Comparison of ENCODE assay signal across 27 cellular contexts in the genomic region with DNA sequence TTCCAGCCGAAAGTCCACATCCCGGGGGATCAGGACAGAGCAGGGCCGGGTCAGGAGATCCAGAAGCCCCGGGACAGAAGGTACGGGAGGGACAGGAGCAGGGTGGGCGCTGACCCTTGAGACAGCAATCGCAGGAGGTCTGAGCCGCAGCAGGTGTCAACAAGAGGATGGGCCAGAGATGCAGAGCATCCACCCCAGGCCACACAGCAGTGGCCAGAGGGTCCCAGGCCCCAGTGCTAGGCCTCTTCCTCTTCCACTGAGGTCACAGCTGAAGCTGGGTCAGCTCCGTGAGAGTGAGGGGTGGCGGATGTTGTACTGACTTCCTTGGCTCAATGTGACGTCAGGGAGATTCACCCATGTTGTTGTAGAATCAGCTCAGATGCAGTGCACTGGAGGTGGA. TPM values are rescaled to one million over a fixed set of nuclear protein-coding genes. Genes with fewer than 3 reads are reported as not detected.
DNase-seq lines count a peak whose midpoint lies in the region.
"Had no signal": no experiment of that assay in that cellular context is flagged by ENCODE, and none has a peak within 500 bp of the region (broad histone marks: within the 10 kb centered on the region; RNA-seq: fewer than 3 reads in every experiment).

No MANE protein-coding gene starts in this region.

- no peak overlapping the region for H2BK5ac ChIP-seq in neuronal stem cell (ENCODE audit: low read length)

- H3K79me1 ChIP-seq in neuronal stem cell (ENCODE audit: low read depth, low read length): no peaks in the 10 kb centered on the region

- H3K4me3 ChIP-seq in CD4-positive, alpha-beta memory T cell (ENCODE audit: low read length in 2 of 2): no peak overlapping the region
- H3K4me3 ChIP-seq in neuronal stem cell (ENCODE audit: low read length in 2 of 2): no peak overlapping the region
- H3K4me3 ChIP-seq: esophagus squamous epithelium, lung, sigmoid colon, uterus had no signal

- peak overlapping the region; percentile 49 for H3K23ac ChIP-seq in neuronal stem cell (ENCODE audit: low read depth, low read length, poor library complexity)

- no peak overlapping the region for H2BK15ac ChIP-seq in neuronal stem cell (ENCODE audit: low read length)

- H3K27me3 ChIP-seq in CD4-positive, alpha-beta memory T cell (ENCODE audit: insufficient read depth, low read length): no peaks in the 10 kb centered on the region
- no peaks in the 10 kb centered on the region for H3K27me3 ChIP-seq in neuronal stem cell (ENCODE audit: control insufficient read depth in 3 of 3, insufficient read depth in 3 of 3, low read depth in 1 of 3, low read length in 3 of 3)
- H3K27me3 ChIP-seq: esophagus squamous epithelium, sigmoid colon, uterus had no signal

- no peak overlapping the region for H3K9ac ChIP-seq in neuronal stem cell (ENCODE audit: low read depth, low read length, poor library complexity)

- peak overlapping the region; percentile 42 for H3K27ac Mint-ChIP-seq in activated CD4-positive, alpha-beta memory T cell treated with anti-CD3 and anti-CD28 coated beads, Interleukin-2, amount 10 ng/mL, durations not matched to agents 7 days and 5 days
- no peak overlapping the region for H3K27ac Mint-ChIP-seq in activated CD4-positive, alpha-beta memory T cell treated with anti-CD3 and anti-CD28 coated beads for 36 hours
- peak overlapping the region in 6 of 7 donors; percentile 19 to 94 (median 62) for H3K27ac Mint-ChIP-seq in CD4-positive, alpha-beta memory T cell
- peak overlapping the region; percentile 74 for H3K27ac Mint-ChIP-seq in activated T-helper 1 cell treated with anti-CD3 and anti-CD28 coated beads, Interleukin-12 subunit alpha, Interleukin-12 subunit beta, Interleukin-2, Interleukin-4 antibody, amounts not matched to agents 30 ng/mL and 10 ng/mL and 1 ng/mL, durations not matched to agents 14 hours and 24 hours and 36 hours

- H3K4me2 ChIP-seq in neuronal stem cell (ENCODE audit: insufficient read depth, low read length, poor library complexity, severe bottlenecking): no peak overlapping the region

- H3K9me3 Mint-ChIP-seq in activated CD4-positive, alpha-beta memory T cell treated with anti-CD3 and anti-CD28 coated beads, Interleukin-2, amount 10 ng/mL, durations not matched to agents 7 days and 5 days: no peaks in the 10 kb centered on the region
- no peaks in the 10 kb centered on the region for H3K9me3 Mint-ChIP-seq in activated CD4-positive, alpha-beta memory T cell treated with anti-CD3 and anti-CD28 coated beads for 36 hours
- no peaks in the 10 kb centered on the region for H3K9me3 Mint-ChIP-seq in CD4-positive, alpha-beta memory T cell
- no peaks in the 10 kb centered on the region for H3K9me3 Mint-ChIP-seq in activated T-helper 1 cell treated with anti-CD3 and anti-CD28 coated beads, Interleukin-12 subunit alpha, Interleukin-12 subunit beta, Interleukin-2, Interleukin-4 antibody, amounts not matched to agents 30 ng/mL and 10 ng/mL and 1 ng/mL, durations not matched to agents 14 hours and 24 hours and 36 hours
- H3K9me3 Mint-ChIP-seq: activated T-cell treated with anti-CD3 and anti-CD28 coated beads, Interleukin-2, amount 50 U/mL, for 72 hours had no signal

- intact Hi-C loops in activated CD4-positive, alpha-beta memory T cell treated with anti-CD3 and anti-CD28 coated beads for 36 hours (cut with micrococcal nuclease): loop anchor here (2.0 to 10.0 kb wide), 2 partner anchors 151 to 843 kb away; a partner anchor contains a TSS
- intact Hi-C loops in CD4-positive, alpha-beta memory T cell (cut with micrococcal nuclease): loop anchor here (2.0 kb wide), 1 partner anchor 105 kb away; a partner anchor contains a TSS
- intact Hi-C loops in activated T-helper 1 cell treated with anti-CD3 and anti-CD28 coated beads, Interleukin-12 subunit alpha, Interleukin-12 subunit beta, Interleukin-2, Interleukin-4 antibody, amounts not matched to agents 30 ng/mL and 10 ng/mL and 1 ng/mL, durations not matched to agents 14 hours and 24 hours and 36 hours (cut with micrococcal nuclease): loop anchor here (2.0 to 5.0 kb wide), 4 partner anchors 33 to 245 kb away; a partner anchor contains a TSS

- POLR2A ChIA-PET in activated CD4-positive, alpha-beta memory T cell treated with anti-CD3 and anti-CD28 coated beads, Interleukin-2, amount 10 ng/mL, durations not matched to agents 7 days and 5 days (lab: Charles Lee): interaction anchor here (0.9 to 19.7 kb wide), 6 partner anchors 19 to 150 kb away, joined by 3 to 390 read pairs (median 6); a partner anchor contains a TSS
- POLR2A ChIA-PET in activated CD4-positive, alpha-beta memory T cell treated with anti-CD3 and anti-CD28 coated beads for 36 hours (lab: Charles Lee): interaction anchor here (0.6 to 0.7 kb wide), 2 partner anchors 32 to 151 kb away, joined by 3 read pairs; a partner anchor contains a TSS
- POLR2A ChIA-PET in CD4-positive, alpha-beta memory T cell (lab: Charles Lee; ENCODE audit: partially characterized antibody): interaction anchor here (0.7 to 6.7 kb wide), 5 partner anchors 12 to 151 kb away, joined by 3 to 47 read pairs (median 6); a partner anchor contains a TSS

- H3K4ac ChIP-seq in neuronal stem cell (ENCODE audit: low read length): no peak overlapping the region

- H3K27me3 Mint-ChIP-seq in activated CD4-positive, alpha-beta memory T cell treated with anti-CD3 and anti-CD28 coated beads, Interleukin-2, amount 10 ng/mL, durations not matched to agents 7 days and 5 days: no peaks in the 10 kb centered on the region
- no peaks in the 10 kb centered on the region for H3K27me3 Mint-ChIP-seq in activated CD4-positive, alpha-beta memory T cell treated with anti-CD3 and anti-CD28 coated beads for 36 hours
- no peaks in the 10 kb centered on the region for H3K27me3 Mint-ChIP-seq in CD4-positive, alpha-beta memory T cell
- H3K27me3 Mint-ChIP-seq in activated T-helper 1 cell treated with anti-CD3 and anti-CD28 coated beads, Interleukin-12 subunit alpha, Interleukin-12 subunit beta, Interleukin-2, Interleukin-4 antibody, amounts not matched to agents 30 ng/mL and 10 ng/mL and 1 ng/mL, durations not matched to agents 14 hours and 24 hours and 36 hours (ENCODE audit: insufficient read depth): no peaks in the 10 kb centered on the region
- H3K27me3 Mint-ChIP-seq: T-helper 17 cell had no signal

- H3K36me3 ChIP-seq in CD4-positive, alpha-beta memory T cell (ENCODE audit: insufficient read depth, low read length): no peaks in the 10 kb centered on the region
- peaks cover 5 to 14% of the 10 kb centered on the region in 2 donors for H3K36me3 ChIP-seq in neuronal stem cell (replicated peaks in 1 of 2; ENCODE audit: control insufficient read depth in 2 of 2, insufficient read depth in 2 of 2, low read length in 2 of 2)
- H3K36me3 ChIP-seq: uterus had no signal

- no peak overlapping the region for H2AFZ ChIP-seq in neuronal stem cell (ENCODE audit: low read length)

- no peak overlapping the region for H2BK120ac ChIP-seq in neuronal stem cell (ENCODE audit: low read depth, low read length)

- CTCF ChIA-PET in activated CD4-positive, alpha-beta memory T cell treated with anti-CD3 and anti-CD28 coated beads, Interleukin-2, amount 10 ng/mL, durations not matched to agents 7 days and 5 days (lab: Charles Lee): interaction anchor here (0.6 to 2.2 kb wide), 3 partner anchors 26 to 151 kb away, joined by 3 to 15 read pairs (median 5); a partner anchor contains a TSS
- CTCF ChIA-PET in activated CD4-positive, alpha-beta memory T cell treated with anti-CD3 and anti-CD28 coated beads for 36 hours (lab: Charles Lee): interaction anchor here (0.8 to 3.4 kb wide), 5 partner anchors 11 to 169 kb away, joined by 3 to 41 read pairs (median 5); a partner anchor contains a TSS
- CTCF ChIA-PET in CD4-positive, alpha-beta memory T cell (lab: Charles Lee; ENCODE audit: partially characterized antibody): interaction anchor here (1.7 to 7.8 kb wide), 4 partner anchors 14 to 56 kb away, joined by 5 to 90 read pairs (median 18); no protein-coding TSS in a partner anchor

- DNase-seq in activated CD4-positive, alpha-beta memory T cell treated with anti-CD3 and anti-CD28 coated beads, Interleukin-2, amount 10 ng/mL, durations not matched to agents 7 days and 5 days: no peak
- no peak for DNase-seq in activated CD4-positive, alpha-beta memory T cell treated with anti-CD3 and anti-CD28 coated beads for 36 hours
- DNase-seq in CD4-positive, alpha-beta memory T cell: no peak
- DNase-seq in activated T-helper 1 cell treated with anti-CD3 and anti-CD28 coated beads, Interleukin-12 subunit alpha, Interleukin-12 subunit beta, Interleukin-2, Interleukin-4 antibody, amounts not matched to agents 30 ng/mL and 10 ng/mL and 1 ng/mL, durations not matched to agents 14 hours and 24 hours and 36 hours (ENCODE audit: low spot score): no peak
- DNase-seq in neuronal stem cell (ENCODE audit: low spot score) (no peak), DMS 273 treated with DMSO at 0.1 percent for 48 hours (lab: John Stamatoyannopoulos, UW) (no peak), NCI-H2107 (lab: John Stamatoyannopoulos, UW) (no peak), AG20443 (ENCODE audit: low spot score) (no peak)
- DNase-seq: activated naive CD4-positive, alpha-beta T cell treated with anti-CD3 and anti-CD28 coated beads, Interleukin-2, amount 50 U/mL, for 16 hours; activated T-cell treated with anti-CD3 and anti-CD28 coated beads, Interleukin-2, amount 50 U/mL, for 72 hours; aorta; caudate nucleus; cortex of kidney; DMS53; esophagus squamous epithelium; foreskin melanocyte; GOT3; KBM-7; NCI-H1417; NCI-H2029 treated with DMSO at 0.1 percent for 48 hours; NCI-H226; sigmoid colon; stimulated activated CD4-positive, alpha-beta T cell treated with anti-CD3 and anti-CD28 coated beads, Interleukin-4, amount 100 ng/mL, for 4 hours; stimulated activated naive CD4-positive, alpha-beta T cell; T-helper 17 cell; uterus had no signal

- H2AK5ac ChIP-seq in neuronal stem cell (ENCODE audit: low read depth, low read length): no peak overlapping the region

- no peak overlapping the region for H3K4me3 Mint-ChIP-seq in activated CD4-positive, alpha-beta memory T cell treated with anti-CD3 and anti-CD28 coated beads, Interleukin-2, amount 10 ng/mL, durations not matched to agents 7 days and 5 days
- no peak overlapping the region for H3K4me3 Mint-ChIP-seq in activated CD4-positive, alpha-beta memory T cell treated with anti-CD3 and anti-CD28 coated beads for 36 hours
- H3K4me3 Mint-ChIP-seq in CD4-positive, alpha-beta memory T cell: no peak overlapping the region
- H3K4me3 Mint-ChIP-seq in activated T-helper 1 cell treated with anti-CD3 and anti-CD28 coated beads, Interleukin-12 subunit alpha, Interleukin-12 subunit beta, Interleukin-2, Interleukin-4 antibody, amounts not matched to agents 30 ng/mL and 10 ng/mL and 1 ng/mL, durations not matched to agents 14 hours and 24 hours and 36 hours: no peak overlapping the region
- H3K4me3 Mint-ChIP-seq: T-helper 17 cell had no signal

- peaks cover 25% of the 10 kb centered on the region for H3K4me1 ChIP-seq in CD4-positive, alpha-beta memory T cell (ENCODE audit: insufficient read depth, low read length)
- H3K4me1 ChIP-seq in neuronal stem cell (ENCODE audit: control insufficient read depth in 2 of 2, insufficient read depth in 1 of 2, low read depth in 1 of 2, low read length in 2 of 2): peaks cover 0 to 4% of the 10 kb centered on the region in 2 donors
- H3K4me1 ChIP-seq: uterus had no signal

- H4K8ac ChIP-seq in neuronal stem cell (ENCODE audit: low read depth, low read length): no peak overlapping the region

- no CpG with 5 or more reads among the region's 11 CpGs for WGBS in neuronal stem cell (ENCODE audit: extremely low coverage in 2 of 2, insufficient read length in 2 of 2, insufficient replicate concordance in 1 of 2), 2 donors

- H2BK12ac ChIP-seq in neuronal stem cell (ENCODE audit: low read length): no peak overlapping the region

- H3K36me3 Mint-ChIP-seq in activated CD4-positive, alpha-beta memory T cell treated with anti-CD3 and anti-CD28 coated beads, Interleukin-2, amount 10 ng/mL, durations not matched to agents 7 days and 5 days (ENCODE audit: low read depth): no peaks in the 10 kb centered on the region
- H3K36me3 Mint-ChIP-seq in activated CD4-positive, alpha-beta memory T cell treated with anti-CD3 and anti-CD28 coated beads for 36 hours: peaks cover 2% of the 10 kb centered on the region
- peaks cover 0 to 6% of the 10 kb centered on the region in 2 donors for H3K36me3 Mint-ChIP-seq in CD4-positive, alpha-beta memory T cell
- H3K36me3 Mint-ChIP-seq in activated T-helper 1 cell treated with anti-CD3 and anti-CD28 coated beads, Interleukin-12 subunit alpha, Interleukin-12 subunit beta, Interleukin-2, Interleukin-4 antibody, amounts not matched to agents 30 ng/mL and 10 ng/mL and 1 ng/mL, durations not matched to agents 14 hours and 24 hours and 36 hours (ENCODE audit: low read depth): peaks cover 2% of the 10 kb centered on the region

- no peak overlapping the region for H3K27ac ChIP-seq in CD4-positive, alpha-beta memory T cell (ENCODE audit: low read depth, low read length)
- H3K27ac ChIP-seq in neuronal stem cell (replicated peaks; ENCODE audit: low read length): no peak overlapping the region
- H3K27ac ChIP-seq: sigmoid colon, uterus had no signal

- no peak overlapping the region for H3K14ac ChIP-seq in neuronal stem cell (ENCODE audit: low read length)

- H4K91ac ChIP-seq in neuronal stem cell (ENCODE audit: low read depth, low read length, poor library complexity): no peak overlapping the region

- no peaks in the 10 kb centered on the region for H3K9me3 ChIP-seq in CD4-positive, alpha-beta memory T cell (ENCODE audit: control insufficient read depth in 1 of 2, low read length in 2 of 2)
- H3K9me3 ChIP-seq in neuronal stem cell (replicated peaks in 1 of 2; ENCODE audit: control insufficient read depth in 2 of 2, insufficient read depth in 1 of 2, low read depth in 1 of 2, low read length in 2 of 2): no peaks in the 10 kb centered on the region
- H3K9me3 ChIP-seq: esophagus squamous epithelium, sigmoid colon, uterus had no signal

- H3K4me1 Mint-ChIP-seq in activated CD4-positive, alpha-beta memory T cell treated with anti-CD3 and anti-CD28 coated beads, Interleukin-2, amount 10 ng/mL, durations not matched to agents 7 days and 5 days: peaks cover 54% of the 10 kb centered on the region
- peaks cover 47% of the 10 kb centered on the region for H3K4me1 Mint-ChIP-seq in activated CD4-positive, alpha-beta memory T cell treated with anti-CD3 and anti-CD28 coated beads for 36 hours (ENCODE audit: low read depth)
- H3K4me1 Mint-ChIP-seq in CD4-positive, alpha-beta memory T cell: peaks cover 15 to 38% (median 23%) of the 10 kb centered on the region in 4 donors
- peaks cover 46% of the 10 kb centered on the region for H3K4me1 Mint-ChIP-seq in activated T-helper 1 cell treated with anti-CD3 and anti-CD28 coated beads, Interleukin-12 subunit alpha, Interleukin-12 subunit beta, Interleukin-2, Interleukin-4 antibody, amounts not matched to agents 30 ng/mL and 10 ng/mL and 1 ng/mL, durations not matched to agents 14 hours and 24 hours and 36 hours (ENCODE audit: low read depth)

- no peak overlapping the region for H3K18ac ChIP-seq in neuronal stem cell (ENCODE audit: low read length)

RNA-seq across cellular contexts. Expression of a gene that starts 8.7 kb away (rescaled TPM):
- 100 to 1,000 TPM; 787 to 849 TPM for total RNA-seq in activated CD4-positive, alpha-beta memory T cell treated with anti-CD3 and anti-CD28 coated beads, Interleukin-2, amount 10 ng/mL, durations not matched to agents 7 days and 5 days
- 100 to 1,000 TPM; 421 to 440 TPM for total RNA-seq in activated CD4-positive, alpha-beta memory T cell treated with anti-CD3 and anti-CD28 coated beads for 36 hours
- 100 to 1,000 TPM; 367 to 399 TPM for total RNA-seq in CD4-positive, alpha-beta memory T cell
- 10 to 100 TPM; 11.2 to 67.9 TPM for polyA plus RNA-seq in CD4-positive, alpha-beta memory T cell
- 282 and 290 TPM in 2 replicates for total RNA-seq in activated T-helper 1 cell treated with anti-CD3 and anti-CD28 coated beads, Interleukin-12 subunit alpha, Interleukin-12 subunit beta, Interleukin-2, Interleukin-4 antibody, amounts not matched to agents 30 ng/mL and 10 ng/mL and 1 ng/mL, durations not matched to agents 14 hours and 24 hours and 36 hours
- 17.4 TPM for polyA plus RNA-seq in neuronal stem cell (2013, experiment 1 of 2)
- 18.4 TPM for polyA plus RNA-seq in neuronal stem cell (2013, experiment 2 of 2)

RNA-seq across cellular contexts. Expression of a gene that starts 31.7 kb away (rescaled TPM):
- total RNA-seq in activated CD4-positive, alpha-beta memory T cell treated with anti-CD3 and anti-CD28 coated beads, Interleukin-2, amount 10 ng/mL, durations not matched to agents 7 days and 5 days: 10 to 100 TPM; 16.0 to 20.0 TPM
- total RNA-seq in activated CD4-positive, alpha-beta memory T cell treated with anti-CD3 and anti-CD28 coated beads for 36 hours: 10 to 100 TPM; 10.1 to 10.6 TPM
- 100 to 1,000 TPM; 121 to 126 TPM for total RNA-seq in CD4-positive, alpha-beta memory T cell
- 10 to 100 TPM in 1 of 2 donors, 1 to 10 TPM in 1; 6.3 to 10.6 TPM for polyA plus RNA-seq in CD4-positive, alpha-beta memory T cell
- total RNA-seq in activated T-helper 1 cell treated with anti-CD3 and anti-CD28 coated beads, Interleukin-12 subunit alpha, Interleukin-12 subunit beta, Interleukin-2, Interleukin-4 antibody, amounts not matched to agents 30 ng/mL and 10 ng/mL and 1 ng/mL, durations not matched to agents 14 hours and 24 hours and 36 hours: 5.5 and 5.9 TPM in 2 replicates
- polyA plus RNA-seq in neuronal stem cell (2013, experiment 1 of 2): 14.4 TPM
- polyA plus RNA-seq in neuronal stem cell (2013, experiment 2 of 2): 14.7 TPM

RNA-seq across cellular contexts. Expression of a gene that starts 31.8 kb away (rescaled TPM):
- 10 to 100 TPM; 56.5 to 61.1 TPM for total RNA-seq in activated CD4-positive, alpha-beta memory T cell treated with anti-CD3 and anti-CD28 coated beads, Interleukin-2, amount 10 ng/mL, durations not matched to agents 7 days and 5 days
- total RNA-seq in activated CD4-positive, alpha-beta memory T cell treated with anti-CD3 and anti-CD28 coated beads for 36 hours: 10 to 100 TPM; 37.4 to 44.7 TPM
- 100 to 1,000 TPM; 189 to 198 TPM for total RNA-seq in CD4-positive, alpha-beta memory T cell
- polyA plus RNA-seq in CD4-positive, alpha-beta memory T cell: 10 to 100 TPM; 37.8 to 58.6 TPM
- total RNA-seq in activated T-helper 1 cell treated with anti-CD3 and anti-CD28 coated beads, Interleukin-12 subunit alpha, Interleukin-12 subunit beta, Interleukin-2, Interleukin-4 antibody, amounts not matched to agents 30 ng/mL and 10 ng/mL and 1 ng/mL, durations not matched to agents 14 hours and 24 hours and 36 hours: 20.1 and 22.2 TPM in 2 replicates
- polyA plus RNA-seq in neuronal stem cell (2013, experiment 1 of 2): 8.1 TPM
- polyA plus RNA-seq in neuronal stem cell (2013, experiment 2 of 2): 7.7 TPM

Comparison
In these comparisons a context has a peak if more than half of its experiments do, and no peak if none do; other contexts are left out.
1. RNA of a gene that starts 31.7 kb away (total RNA-seq): 121 to 126 TPM in CD4-positive, alpha-beta memory T cell; 16.0 to 20.0 TPM in activated CD4-positive, alpha-beta memory T cell treated with anti-CD3 and anti-CD28 coated beads, Interleukin-2, amount 10 ng/mL, durations not matched to agents 7 days and 5 days, 10.1 to 10.6 TPM in activated CD4-positive, alpha-beta memory T cell treated with anti-CD3 and anti-CD28 coated beads for 36 hours and 5.5 to 5.9 TPM in activated T-helper 1 cell treated with anti-CD3 and anti-CD28 coated beads, Interleukin-12 subunit alpha, Interleukin-12 subunit beta, Interleukin-2, Interleukin-4 antibody, amounts not matched to agents 30 ng/mL and 10 ng/mL and 1 ng/mL, durations not matched to agents 14 hours and 24 hours and 36 hours; every median in the first group is over 4 times any median in the second.